24 cellular contexts compared by ENCODE assay signal in the genomic region with DNA sequence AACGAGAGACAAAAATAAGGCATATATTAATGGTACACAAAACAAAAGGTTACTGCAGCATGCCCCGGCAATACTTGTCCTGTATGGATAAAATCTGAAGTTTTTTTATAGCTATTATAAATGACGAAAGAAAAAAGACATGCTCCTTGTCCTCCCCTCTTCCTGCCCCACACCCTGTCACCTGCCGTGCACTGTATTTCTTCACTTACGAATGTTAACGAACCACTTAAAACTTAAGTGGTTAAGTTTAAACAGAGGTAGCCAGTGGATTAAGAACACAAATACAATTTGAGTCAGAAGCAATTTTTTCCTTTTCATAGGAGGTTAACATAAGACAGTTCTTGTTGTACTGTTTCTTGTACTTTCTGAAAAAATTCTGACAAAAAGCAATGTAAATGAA.
DNase-seq lines count a peak whose midpoint lies in the region; ATAC-seq and TF ChIP-seq lines count a peak whose summit lies in the region.
"Had no signal": no experiment of that assay in that cellular context is flagged by ENCODE, and none has a peak within 500 bp of the region (broad histone marks: within the 10 kb centered on the region; RNA-seq: fewer than 3 reads in every experiment).

No MANE protein-coding gene starts in this region.

- peak; percentile 30 for DNase-seq in DMS53 (lab: John Stamatoyannopoulos, UW)
- DNase-seq in DMS53 treated with DMSO at 0.1 percent for 48 hours (lab: John Stamatoyannopoulos, UW; ENCODE audit: unreplicated experiment): no peak
- DNase-seq in NT2/D1 (ENCODE audit: low read depth, low spot score): peak; percentile 16
- no peak for DNase-seq in lower lobe of right lung
- DNase-seq in lower leg skin (ENCODE audit: low spot score in 2 of 2): no peak
- DNase-seq in HuH-7.5 (ENCODE audit: low spot score): no peak
- DNase-seq: ACHN; Caco-2; CD4-positive, alpha-beta T cell; GDM1; IMR-90; NCI-H1694 treated with DMSO at 0.1 percent for 48 hours; NCI-H2107; NCI-H2227 treated with DMSO at 0.1 percent for 48 hours; NCI-H82; Peyer's patch had no signal

- H3K4me1 ChIP-seq in NT2/D1 (ENCODE audit: insufficient read depth, insufficient read length) (no peaks in the 10 kb centered on the region), lower lobe of right lung (no peaks in the 10 kb centered on the region)
- H3K4me1 ChIP-seq: BLaER1, Caco-2, Peyer's patch had no signal

- H3K4me3 ChIP-seq in NT2/D1 (ENCODE audit: insufficient read length, low read depth) (no peak overlapping the region), lower lobe of right lung (no peak overlapping the region), lower leg skin (ENCODE audit: low read depth, poor library complexity, severe bottlenecking) (no peak overlapping the region)
- H3K4me3 ChIP-seq: BLaER1, HAP-1, Peyer's patch had no signal

- TF ChIP-seq CTCF in lower lobe of right lung (IDR thresholded peaks at IDR 0.05) (no peak), lower leg skin (IDR thresholded peaks at IDR 0.05) (no peak)

- no peaks in the 10 kb centered on the region for H3K27me3 ChIP-seq in NT2/D1 (ENCODE audit: insufficient read depth, insufficient read length)
- no peaks in the 10 kb centered on the region for H3K27me3 ChIP-seq in lower lobe of right lung (ENCODE audit: low read depth)
- H3K27me3 ChIP-seq: BLaER1, Peyer's patch had no signal

- H3K9me3 ChIP-seq in NT2/D1 (ENCODE audit: insufficient read depth, low read length) (no peaks in the 10 kb centered on the region), lower lobe of right lung (no peaks in the 10 kb centered on the region)
- H3K9me3 ChIP-seq: BLaER1, Caco-2, HAP-1, Peyer's patch had no signal

- no peak overlapping the region for H3K27ac ChIP-seq in lower lobe of right lung
- H3K27ac ChIP-seq: 22Rv1, BLaER1, HL-60, KMS-11, Peyer's patch had no signal

- H3K9ac ChIP-seq in NT2/D1 (ENCODE audit: insufficient read length, low read depth): no peak overlapping the region
- H3K9ac ChIP-seq: BLaER1, KMS-11 had no signal

- no peaks in the 10 kb centered on the region for H3K36me3 ChIP-seq in NT2/D1 (ENCODE audit: insufficient read depth, insufficient read length, low read length)
- no peaks in the 10 kb centered on the region for H3K36me3 ChIP-seq in lower lobe of right lung
- H3K36me3 ChIP-seq: BLaER1, HAP-1, Peyer's patch had no signal

- WGBS in lower leg skin, 2 donors: 64 to 70% methylated on average over 6 of the region's 6 CpGs

- intact Hi-C loops in lower lobe of right lung (cut with DNase I) (no loop called here), lower leg skin (cut with DNase I; ENCODE audit: low total_unique reads) (no loop called here)

- ATAC-seq in lower lobe of right lung: peak; percentile 77 to 94
- no peak for ATAC-seq in GM18511 (IDR thresholded peaks at IDR 0.05; ENCODE audit: unreplicated experiment)
- no peak for ATAC-seq in HG03432 (IDR thresholded peaks at IDR 0.05; ENCODE audit: unreplicated experiment)
- ATAC-seq: SK-N-SH treated with all-trans-retinoic acid at 6 μM for 48 hours had no signal

- no peak for TF ChIP-seq POLR2A in lower leg skin (IDR thresholded peaks at IDR 0.05)

Comparison
In these comparisons a context has a peak if more than half of its experiments do, and no peak if none do; other contexts are left out.
1. DNase-seq: peak in DMS53 (single experiment) and NT2/D1 (single experiment); none in DMS53 treated with DMSO at 0.1 percent for 48 hours (single experiment), lower lobe of right lung (single experiment), lower leg skin (0 of 2) and HuH-7.5 (single experiment).
2. ATAC-seq: peak in lower lobe of right lung (2 of 2); none in GM18511 (single experiment) and HG03432 (single experiment).